ENCODE assay signal across 16 cellular contexts in the genomic region with DNA sequence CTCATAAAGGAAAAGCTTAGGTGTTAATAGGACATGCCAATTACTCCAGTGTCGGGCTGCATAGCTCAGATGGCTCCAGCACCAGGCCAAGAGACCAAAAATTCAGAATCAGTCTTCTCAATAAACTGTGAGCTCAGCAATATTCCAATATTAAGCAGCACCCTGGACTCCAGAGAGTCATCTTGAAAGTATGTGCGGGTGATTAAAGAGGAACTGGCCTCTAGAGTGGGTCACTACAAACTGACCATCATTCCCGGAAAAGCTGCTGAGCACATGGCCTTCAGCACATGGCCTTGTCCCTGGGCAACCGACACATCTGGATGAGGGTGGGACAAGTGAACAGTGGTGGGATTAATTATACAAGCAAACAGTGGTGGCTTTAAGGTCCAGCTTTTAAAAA. TPM values are rescaled to one million over a fixed set of nuclear protein-coding genes. Genes with fewer than 3 reads are reported as not detected.
DNase-seq lines count a peak whose midpoint lies in the region; ATAC-seq, FAIRE-seq and TF ChIP-seq lines count a peak whose summit lies in the region.
"Had no signal": no experiment of that assay in that cellular context is flagged by ENCODE, and none has a peak within 500 bp of the region (broad histone marks: within the 10 kb centered on the region; RNA-seq: fewer than 3 reads in every experiment).

No MANE protein-coding gene starts in this region.

- no peaks in the 10 kb centered on the region for H3K27me3 Mint-ChIP-seq in astrocyte (ENCODE audit: low read depth, unreplicated experiment)

- CTCF ChIA-PET in SK-N-SH (lab: Yijun Ruan, JAX), result interaction anchor here (1.1 kb wide), 1 partner anchor 16 kb away, joined by 3 read pairs; no protein-coding TSS in a partner anchor

- DNase-seq in SK-N-SH, result no peak
- DNase-seq in astrocyte (ENCODE audit: low read depth), result peak; percentile 64
- DNase-seq in keratinocyte (ENCODE audit: low read depth, low spot score), result no peak
- DNase-seq in upper lobe of right lung, result no peak
- no peak for DNase-seq in BE2C
- no peak for DNase-seq in NCI-H748 treated with DMSO at 0.1 percent for 48 hours (lab: John Stamatoyannopoulos, UW)
- DNase-seq in NCI-H2171 treated with DMSO at 0.1 percent for 48 hours (lab: John Stamatoyannopoulos, UW), result no peak
- DNase-seq: activated CD4-positive, alpha-beta T cell treated with anti-CD3 and anti-CD28 coated beads for 36 hours; activated T-cell treated with anti-CD3 and anti-CD28 coated beads, Interleukin-2, amount 50 U/mL, for 48 hours; effector CD8-positive, alpha-beta T cell; naive thymus-derived CD8-positive, alpha-beta T cell; NCI-H1092; NCI-H446 treated with DMSO at 0.1 percent for 48 hours; PC-3 had no signal

- no peak overlapping the region for H3K4me3 Mint-ChIP-seq in astrocyte (ENCODE audit: unreplicated experiment)
- H3K4me3 Mint-ChIP-seq: activated CD4-positive, alpha-beta T cell treated with anti-CD3 and anti-CD28 coated beads for 36 hours had no signal

- H3K4me2 ChIP-seq in SK-N-SH, result no peak overlapping the region
- H3K4me2 ChIP-seq in astrocyte (ENCODE audit: low read length), result peak overlapping the region; percentile 21
- peak overlapping the region; percentile 47 for H3K4me2 ChIP-seq in keratinocyte (ENCODE audit: control insufficient read depth, extremely low read depth, insufficient read depth, low read depth, low read length)

- no peaks in the 10 kb centered on the region for H3K9me3 Mint-ChIP-seq in astrocyte (ENCODE audit: unreplicated experiment)

- H3K36me3 ChIP-seq in SK-N-SH (replicated peaks in 1 of 2; ENCODE audit: control insufficient read depth in 1 of 2, insufficient read depth in 2 of 2, low read length in 1 of 2) (no peaks in the 10 kb centered on the region), astrocyte (ENCODE audit: insufficient read depth, low read length) (no peaks in the 10 kb centered on the region), keratinocyte (ENCODE audit: control insufficient read depth in 2 of 2, extremely low read depth in 1 of 2, insufficient read depth in 2 of 2, low read length in 2 of 2) (peaks cover 0 to 1% of the 10 kb centered on the region in 2 experiments), upper lobe of right lung (no peaks in the 10 kb centered on the region), BE2C (no peaks in the 10 kb centered on the region)

- H3K9me2 ChIP-seq in SK-N-SH, result no peaks in the 10 kb centered on the region

- intact Hi-C loops in upper lobe of right lung (cut with DNase I), result no loop called here

- FAIRE-seq in astrocyte (lab: Jason Lieb, UNC) (no peak), keratinocyte (lab: Jason Lieb, UNC) (no peak)

- H3K27ac Mint-ChIP-seq in astrocyte (ENCODE audit: unreplicated experiment), result no peak overlapping the region
- H3K27ac Mint-ChIP-seq: activated CD4-positive, alpha-beta T cell treated with anti-CD3 and anti-CD28 coated beads for 36 hours; naive thymus-derived CD8-positive, alpha-beta T cell had no signal

- no peaks in the 10 kb centered on the region for H3K9me3 ChIP-seq in SK-N-SH
- no peaks in the 10 kb centered on the region for H3K9me3 ChIP-seq in astrocyte (ENCODE audit: insufficient read depth, low read depth, low read length)
- no peaks in the 10 kb centered on the region for H3K9me3 ChIP-seq in keratinocyte (ENCODE audit: control insufficient read depth, low read depth, low read length)
- H3K9me3 ChIP-seq in upper lobe of right lung, result no peaks in the 10 kb centered on the region
- H3K9me3 ChIP-seq in BE2C, result no peaks in the 10 kb centered on the region

- no peaks in the 10 kb centered on the region for H3K27me3 ChIP-seq in SK-N-SH (ENCODE audit: insufficient read depth)
- H3K27me3 ChIP-seq in astrocyte (ENCODE audit: insufficient read depth, low read length), result no peaks in the 10 kb centered on the region
- no peaks in the 10 kb centered on the region for H3K27me3 ChIP-seq in keratinocyte (ENCODE audit: control insufficient read depth, extremely low read depth, insufficient read depth, low read length)
- no peaks in the 10 kb centered on the region for H3K27me3 ChIP-seq in upper lobe of right lung
- no peaks in the 10 kb centered on the region for H3K27me3 ChIP-seq in BE2C

- no peak for ATAC-seq in SK-N-SH treated with all-trans-retinoic acid at 6 μM for 48 hours
- ATAC-seq in upper lobe of right lung, result peak; percentile 42
- ATAC-seq: activated CD4-positive, alpha-beta T cell treated with anti-CD3 and anti-CD28 coated beads for 36 hours; naive thymus-derived CD8-positive, alpha-beta T cell; PC-3 had no signal

- no peak overlapping the region for H3K27ac ChIP-seq in SK-N-SH (ENCODE audit: low read depth in 2 of 2, low read length in 1 of 2)
- H3K27ac ChIP-seq in astrocyte (ENCODE audit: low read depth, low read length), result no peak overlapping the region
- H3K27ac ChIP-seq in keratinocyte (ENCODE audit: control insufficient read depth, insufficient read depth, low read length), result no peak overlapping the region
- H3K27ac ChIP-seq in upper lobe of right lung, result no peak overlapping the region
- H3K27ac ChIP-seq: 22Rv1 had no signal

- TF ChIP-seq CTCF in SK-N-SH (IDR thresholded peaks at IDR 0.05), result no peak
- no peak for TF ChIP-seq CTCF in astrocyte (IDR thresholded peaks at IDR 0.05; ENCODE audit: insufficient read depth, low read depth, low read length)
- TF ChIP-seq CTCF in keratinocyte (optimal IDR thresholded peaks at IDR 0.05 in 1 of 3, IDR thresholded peaks at IDR 0.05 in 1 of 3, conservative IDR thresholded peaks at IDR 0.05 in 1 of 3; ENCODE audit: extremely low read depth in 1 of 3, insufficient read depth in 2 of 3, low read length in 3 of 3), result no peak
- no peak for TF ChIP-seq CTCF in upper lobe of right lung (IDR thresholded peaks at IDR 0.05)
- no peak for TF ChIP-seq CTCF in BE2C (IDR thresholded peaks at IDR 0.05; ENCODE audit: low read depth, low read length)

- peaks cover 0 to 19% of the 10 kb centered on the region in 2 experiments; a peak in 1 of 4 replicates for H3K4me1 ChIP-seq in SK-N-SH (ENCODE audit: control insufficient read depth in 1 of 2, insufficient read depth in 2 of 2, low read depth in 1 of 2, low read length in 1 of 2)
- H3K4me1 ChIP-seq in astrocyte (ENCODE audit: insufficient read depth, low read length), result peaks cover 9% of the 10 kb centered on the region
- H3K4me1 ChIP-seq in keratinocyte (ENCODE audit: control insufficient read depth, extremely low read depth, insufficient read depth, low read length), result peaks cover 9% of the 10 kb centered on the region
- peaks cover 6% of the 10 kb centered on the region for H3K4me1 ChIP-seq in upper lobe of right lung
- H3K4me1 ChIP-seq in BE2C, result no peaks in the 10 kb centered on the region

- TF ChIP-seq RAD21 in SK-N-SH (IDR thresholded peaks at IDR 0.05; ENCODE audit: low read length), result no peak

- H3K4me3 ChIP-seq in SK-N-SH (ENCODE audit: low read depth in 2 of 2, low read length in 1 of 2) (no peak overlapping the region), astrocyte (ENCODE audit: insufficient read depth, low read depth, low read length) (no peak overlapping the region), keratinocyte (ENCODE audit: control insufficient read depth in 2 of 3, extremely low read depth in 1 of 3, insufficient read depth in 2 of 3, low read depth in 1 of 3, low read length in 3 of 3) (no peak overlapping the region), upper lobe of right lung (no peak overlapping the region), BE2C (ENCODE audit: low read depth, low read length) (no peak overlapping the region)

- H2AFZ ChIP-seq in SK-N-SH (ENCODE audit: low read depth) (no peak overlapping the region), astrocyte (ENCODE audit: low read depth, low read length) (no peak overlapping the region), keratinocyte (ENCODE audit: control insufficient read depth, low read length) (no peak overlapping the region)

- peaks cover 13% of the 10 kb centered on the region for H3K4me1 Mint-ChIP-seq in astrocyte (ENCODE audit: low read depth, unreplicated experiment)
- H3K4me1 Mint-ChIP-seq: activated CD4-positive, alpha-beta T cell treated with anti-CD3 and anti-CD28 coated beads for 36 hours had no signal

- H3K9ac ChIP-seq in SK-N-SH (no peak overlapping the region), astrocyte (ENCODE audit: low read length) (no peak overlapping the region), keratinocyte (ENCODE audit: control insufficient read depth, extremely low read depth, insufficient read depth, low read length) (no peak overlapping the region)

- TF ChIP-seq EP300 in SK-N-SH (IDR thresholded peaks at IDR 0.05; ENCODE audit: borderline replicate concordance in 1 of 2, low read depth in 1 of 2, low read length in 1 of 2), result no peak

- dilution Hi-C loops in keratinocyte (cut with MboI; ENCODE audit: extremely low pct_ligation_motif_present, low sequenced_read_pairs), result no loop called here

- H4K20me1 ChIP-seq in SK-N-SH (ENCODE audit: insufficient read depth) (no peaks in the 10 kb centered on the region), astrocyte (ENCODE audit: insufficient read depth, low read length) (peaks cover 1% of the 10 kb centered on the region), keratinocyte (ENCODE audit: control insufficient read depth, extremely low read depth, insufficient read depth, low read length) (no peaks in the 10 kb centered on the region)

- 92% methylated on average over 4 of the region's 4 CpGs for WGBS in SK-N-SH (ENCODE audit: low lambda C conversion rate)

- POLR2A ChIA-PET in SK-N-SH (lab: Yijun Ruan, JAX), result no interaction called here

- H3K79me2 ChIP-seq in SK-N-SH (ENCODE audit: insufficient read depth) (peaks cover 39% of the 10 kb centered on the region), astrocyte (ENCODE audit: insufficient read depth, low read length) (no peaks in the 10 kb centered on the region), keratinocyte (ENCODE audit: control insufficient read depth, insufficient read depth, low read length) (no peaks in the 10 kb centered on the region)

- H3F3A ChIP-seq in SK-N-SH (replicated peaks; ENCODE audit: insufficient read depth), result no peaks in the 10 kb centered on the region

- peaks cover 2% of the 10 kb centered on the region for H3K36me3 Mint-ChIP-seq in astrocyte (ENCODE audit: low read depth, unreplicated experiment)
- H3K36me3 Mint-ChIP-seq: naive thymus-derived CD8-positive, alpha-beta T cell had no signal

- no peaks in the 10 kb centered on the region for H3K9me1 ChIP-seq in keratinocyte (ENCODE audit: control insufficient read depth, extremely low read depth, insufficient read depth, low read length)

RNA-seq across cellular contexts. Expression of a gene that starts 59.0 kb away (rescaled TPM):
- polyA plus RNA-seq in SK-N-SH (2012; rRNA removed), result 10.3 and 11.1 TPM in 2 replicates
- polyA plus RNA-seq in SK-N-SH (2012; cell fraction: cytosol; rRNA removed), result 7.0 and 8.2 TPM in 2 replicates
- 21.6 and 25.4 TPM in 2 replicates for polyA plus RNA-seq in SK-N-SH (2012; cell fraction: nucleus; rRNA removed)
- 27.4 and 31.8 TPM in 2 replicates for total RNA-seq in astrocyte
- 8.0 to 11.2 TPM (median 10.9 TPM) in 3 replicates for polyA plus RNA-seq in keratinocyte
- polyA plus RNA-seq in keratinocyte (2011; ENCODE audit: low read depth), result 4.3 TPM
- 8.1 and 13.1 TPM in 2 replicates for polyA plus RNA-seq in keratinocyte (2011; cell fraction: cytosol; rRNA removed)
- polyA plus RNA-seq in keratinocyte (2011; cell fraction: nucleus; rRNA removed), result 23.1 and 23.6 TPM in 2 replicates
- 4.1 and 10.0 TPM in 2 replicates for polyA plus RNA-seq in keratinocyte (2012; ENCODE audit: low replicate concordance)
- 16.3 to 30.6 TPM (median 20.1 TPM) in 3 replicates for polyA minus RNA-seq in keratinocyte
- polyA minus RNA-seq in keratinocyte (2011; cell fraction: cytosol; rRNA and poly(A)+ RNA removed), result 11.1 TPM
- polyA minus RNA-seq in keratinocyte (2011; cell fraction: nucleus; rRNA and poly(A)+ RNA removed), result 23.2 and 46.6 TPM in 2 replicates
- 45.8 TPM for total RNA-seq in upper lobe of right lung
- 14.7 TPM for polyA plus RNA-seq in BE2C (2012; ENCODE audit: insufficient read depth, insufficient read length, low read depth)
- total RNA-seq: naive thymus-derived CD8-positive, alpha-beta T cell had no signal
- polyA plus RNA-seq: naive thymus-derived CD8-positive, alpha-beta T cell had no signal
